In the genomic region with DNA sequence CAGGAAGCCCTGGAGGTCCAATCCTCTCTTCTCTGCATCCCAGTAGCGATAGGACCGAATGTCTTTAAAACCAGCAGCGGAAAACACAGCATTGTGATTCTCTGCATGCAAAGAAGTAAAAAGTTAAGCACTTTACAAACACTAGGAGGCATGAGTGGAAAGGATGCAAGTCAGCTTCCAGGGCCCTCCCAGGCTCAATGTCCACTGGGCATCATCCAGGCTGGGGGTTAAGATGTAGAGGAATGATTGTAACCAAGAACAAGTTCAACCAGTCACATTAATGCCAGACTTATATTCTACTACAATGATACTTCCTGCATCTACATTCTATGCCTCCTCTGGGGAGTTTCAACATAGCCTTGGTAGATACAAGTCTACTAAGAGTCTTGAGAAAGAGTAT, we compare ENCODE assay signal across 1 cellular context.
TF ChIP-seq lines count a peak whose summit lies in the region.

No MANE protein-coding gene starts in this region.

TF ChIP-seq in A549, 52 proteins besides CTCF, POLR2A, EP300 and RAD21 (continued from another document):
- TF ChIP-seq EHF (CRISPR knock-in tag; IDR thresholded peaks at IDR 0.05) (no peak), NFE2L2 (conservative IDR thresholded peaks at IDR 0.05; ENCODE audit: low read length) (no peak), CEBPB (IDR thresholded peaks at IDR 0.05) (no peak)
TF ChIP-seq in A549: peak in this region for 0.
